Comparison of ENCODE assay signal across 1 cellular context in the genomic region with DNA sequence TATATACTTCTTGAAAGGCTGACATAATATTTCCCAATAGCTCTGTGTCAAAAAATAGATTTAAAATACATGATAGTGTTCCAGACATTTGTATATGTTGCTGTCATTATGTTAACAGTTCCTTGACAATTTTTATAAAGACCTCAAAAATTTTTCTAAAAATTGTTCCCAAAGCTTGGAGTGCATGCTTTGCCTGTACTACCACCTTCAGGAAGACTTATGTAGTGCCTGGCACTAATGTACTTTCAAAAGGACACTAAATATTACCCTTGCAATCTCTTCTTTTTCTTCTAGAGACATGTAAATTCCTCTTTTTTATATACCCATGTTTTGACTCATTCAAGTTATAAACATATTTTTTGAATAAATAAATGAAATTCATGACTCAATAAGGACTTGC.
TF ChIP-seq lines count a peak whose summit lies in the region.

No MANE protein-coding gene starts in this region.

TF ChIP-seq in GM23338, 12 proteins besides CTCF, POLR2A, EP300 and RAD21 (continued from another document):
- TF ChIP-seq, protein P1, sequence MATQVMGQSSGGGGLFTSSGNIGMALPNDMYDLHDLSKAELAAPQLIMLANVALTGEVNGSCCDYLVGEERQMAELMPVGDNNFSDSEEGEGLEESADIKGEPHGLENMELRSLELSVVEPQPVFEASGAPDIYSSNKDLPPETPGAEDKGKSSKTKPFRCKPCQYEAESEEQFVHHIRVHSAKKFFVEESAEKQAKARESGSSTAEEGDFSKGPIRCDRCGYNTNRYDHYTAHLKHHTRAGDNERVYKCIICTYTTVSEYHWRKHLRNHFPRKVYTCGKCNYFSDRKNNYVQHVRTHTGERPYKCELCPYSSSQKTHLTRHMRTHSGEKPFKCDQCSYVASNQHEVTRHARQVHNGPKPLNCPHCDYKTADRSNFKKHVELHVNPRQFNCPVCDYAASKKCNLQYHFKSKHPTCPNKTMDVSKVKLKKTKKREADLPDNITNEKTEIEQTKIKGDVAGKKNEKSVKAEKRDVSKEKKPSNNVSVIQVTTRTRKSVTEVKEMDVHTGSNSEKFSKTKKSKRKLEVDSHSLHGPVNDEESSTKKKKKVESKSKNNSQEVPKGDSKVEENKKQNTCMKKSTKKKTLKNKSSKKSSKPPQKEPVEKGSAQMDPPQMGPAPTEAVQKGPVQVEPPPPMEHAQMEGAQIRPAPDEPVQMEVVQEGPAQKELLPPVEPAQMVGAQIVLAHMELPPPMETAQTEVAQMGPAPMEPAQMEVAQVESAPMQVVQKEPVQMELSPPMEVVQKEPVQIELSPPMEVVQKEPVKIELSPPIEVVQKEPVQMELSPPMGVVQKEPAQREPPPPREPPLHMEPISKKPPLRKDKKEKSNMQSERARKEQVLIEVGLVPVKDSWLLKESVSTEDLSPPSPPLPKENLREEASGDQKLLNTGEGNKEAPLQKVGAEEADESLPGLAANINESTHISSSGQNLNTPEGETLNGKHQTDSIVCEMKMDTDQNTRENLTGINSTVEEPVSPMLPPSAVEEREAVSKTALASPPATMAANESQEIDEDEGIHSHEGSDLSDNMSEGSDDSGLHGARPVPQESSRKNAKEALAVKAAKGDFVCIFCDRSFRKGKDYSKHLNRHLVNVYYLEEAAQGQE (IDR thresholded peaks at IDR 0.05; ENCODE audit: unreplicated experiment), result no peak
- TF ChIP-seq NANOG (IDR thresholded peaks at IDR 0.05; ENCODE audit: borderline replicate concordance) (no peak), EZH2 (IDR thresholded peaks at IDR 0.05; ENCODE audit: low read depth, unreplicated experiment) (no peak), EZH2phosphoT487 (IDR thresholded peaks at IDR 0.05; ENCODE audit: unreplicated experiment) (no peak)
- TF ChIP-seq, protein P2, sequence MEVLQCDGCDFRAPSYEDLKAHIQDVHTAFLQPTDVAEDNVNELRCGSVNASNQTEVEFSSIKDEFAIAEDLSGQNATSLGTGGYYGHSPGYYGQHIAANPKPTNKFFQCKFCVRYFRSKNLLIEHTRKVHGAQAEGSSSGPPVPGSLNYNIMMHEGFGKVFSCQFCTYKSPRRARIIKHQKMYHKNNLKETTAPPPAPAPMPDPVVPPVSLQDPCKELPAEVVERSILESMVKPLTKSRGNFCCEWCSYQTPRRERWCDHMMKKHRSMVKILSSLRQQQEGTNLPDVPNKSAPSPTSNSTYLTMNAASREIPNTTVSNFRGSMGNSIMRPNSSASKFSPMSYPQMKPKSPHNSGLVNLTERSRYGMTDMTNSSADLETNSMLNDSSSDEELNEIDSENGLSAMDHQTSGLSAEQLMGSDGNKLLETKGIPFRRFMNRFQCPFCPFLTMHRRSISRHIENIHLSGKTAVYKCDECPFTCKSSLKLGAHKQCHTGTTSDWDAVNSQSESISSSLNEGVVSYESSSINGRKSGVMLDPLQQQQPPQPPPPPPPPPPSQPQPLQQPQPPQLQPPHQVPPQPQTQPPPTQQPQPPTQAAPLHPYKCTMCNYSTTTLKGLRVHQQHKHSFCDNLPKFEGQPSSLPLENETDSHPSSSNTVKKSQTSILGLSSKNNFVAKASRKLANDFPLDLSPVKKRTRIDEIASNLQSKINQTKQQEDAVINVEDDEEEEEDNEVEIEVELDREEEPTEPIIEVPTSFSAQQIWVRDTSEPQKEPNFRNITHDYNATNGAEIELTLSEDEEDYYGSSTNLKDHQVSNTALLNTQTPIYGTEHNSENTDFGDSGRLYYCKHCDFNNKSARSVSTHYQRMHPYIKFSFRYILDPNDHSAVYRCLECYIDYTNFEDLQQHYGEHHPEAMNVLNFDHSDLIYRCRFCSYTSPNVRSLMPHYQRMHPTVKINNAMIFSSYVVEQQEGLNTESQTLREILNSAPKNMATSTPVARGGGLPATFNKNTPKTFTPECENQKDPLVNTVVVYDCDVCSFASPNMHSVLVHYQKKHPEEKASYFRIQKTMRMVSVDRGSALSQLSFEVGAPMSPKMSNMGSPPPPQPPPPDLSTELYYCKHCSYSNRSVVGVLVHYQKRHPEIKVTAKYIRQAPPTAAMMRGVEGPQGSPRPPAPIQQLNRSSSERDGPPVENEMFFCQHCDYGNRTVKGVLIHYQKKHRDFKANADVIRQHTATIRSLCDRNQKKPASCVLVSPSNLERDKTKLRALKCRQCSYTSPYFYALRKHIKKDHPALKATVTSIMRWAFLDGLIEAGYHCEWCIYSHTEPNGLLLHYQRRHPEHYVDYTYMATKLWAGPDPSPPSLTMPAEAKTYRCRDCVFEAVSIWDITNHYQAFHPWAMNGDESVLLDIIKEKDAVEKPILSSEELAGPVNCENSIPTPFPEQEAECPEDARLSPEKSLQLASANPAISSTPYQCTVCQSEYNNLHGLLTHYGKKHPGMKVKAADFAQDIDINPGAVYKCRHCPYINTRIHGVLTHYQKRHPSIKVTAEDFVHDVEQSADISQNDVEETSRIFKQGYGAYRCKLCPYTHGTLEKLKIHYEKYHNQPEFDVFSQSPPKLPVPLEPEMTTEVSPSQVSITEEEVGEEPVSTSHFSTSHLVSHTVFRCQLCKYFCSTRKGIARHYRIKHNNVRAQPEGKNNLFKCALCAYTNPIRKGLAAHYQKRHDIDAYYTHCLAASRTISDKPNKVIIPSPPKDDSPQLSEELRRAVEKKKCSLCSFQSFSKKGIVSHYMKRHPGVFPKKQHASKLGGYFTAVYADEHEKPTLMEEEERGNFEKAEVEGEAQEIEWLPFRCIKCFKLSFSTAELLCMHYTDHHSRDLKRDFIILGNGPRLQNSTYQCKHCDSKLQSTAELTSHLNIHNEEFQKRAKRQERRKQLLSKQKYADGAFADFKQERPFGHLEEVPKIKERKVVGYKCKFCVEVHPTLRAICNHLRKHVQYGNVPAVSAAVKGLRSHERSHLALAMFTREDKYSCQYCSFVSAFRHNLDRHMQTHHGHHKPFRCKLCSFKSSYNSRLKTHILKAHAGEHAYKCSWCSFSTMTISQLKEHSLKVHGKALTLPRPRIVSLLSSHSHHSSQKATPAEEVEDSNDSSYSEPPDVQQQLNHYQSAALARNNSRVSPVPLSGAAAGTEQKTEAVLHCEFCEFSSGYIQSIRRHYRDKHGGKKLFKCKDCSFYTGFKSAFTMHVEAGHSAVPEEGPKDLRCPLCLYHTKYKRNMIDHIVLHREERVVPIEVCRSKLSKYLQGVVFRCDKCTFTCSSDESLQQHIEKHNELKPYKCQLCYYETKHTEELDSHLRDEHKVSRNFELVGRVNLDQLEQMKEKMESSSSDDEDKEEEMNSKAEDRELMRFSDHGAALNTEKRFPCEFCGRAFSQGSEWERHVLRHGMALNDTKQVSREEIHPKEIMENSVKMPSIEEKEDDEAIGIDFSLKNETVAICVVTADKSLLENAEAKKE (CRISPR knock-in tag; IDR thresholded peaks at IDR 0.05), result no peak
